In the genomic region with DNA sequence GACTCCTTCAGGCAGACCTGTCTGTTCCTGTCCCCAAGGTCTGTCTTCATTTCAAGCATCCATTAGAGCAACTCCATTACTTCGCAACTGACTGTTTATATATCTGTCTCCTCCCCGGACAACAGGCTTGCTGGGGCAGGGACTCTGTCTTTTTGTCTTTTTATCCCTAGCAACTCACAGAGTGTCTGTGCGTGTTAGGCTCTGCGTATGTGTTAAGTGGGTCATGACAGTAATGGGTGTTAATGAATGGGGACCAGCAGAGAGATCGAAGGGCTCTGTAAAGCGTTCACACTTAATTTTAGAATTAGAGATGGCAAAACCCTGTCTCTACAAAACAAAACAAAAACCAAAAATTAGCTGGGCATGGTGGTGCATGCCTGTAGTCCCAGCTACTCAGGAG, we compare ENCODE assay signal across 18 cellular contexts. TPM values are rescaled to one million over a fixed set of nuclear protein-coding genes. Genes with fewer than 3 reads are reported as not detected.
DNase-seq lines count a peak whose midpoint lies in the region; ATAC-seq and TF ChIP-seq lines count a peak whose summit lies in the region.
"Had no signal": no experiment of that assay in that cellular context is flagged by ENCODE, and none has a peak within 500 bp of the region (broad histone marks: within the 10 kb centered on the region; RNA-seq: fewer than 3 reads in every experiment).

No MANE protein-coding gene starts in this region.

- H3K4me1 Mint-ChIP-seq in activated CD4-positive, alpha-beta T cell treated with anti-CD3 and anti-CD28 coated beads for 36 hours, result peaks cover 51% of the 10 kb centered on the region

- DNase-seq in activated CD4-positive, alpha-beta T cell treated with anti-CD3 and anti-CD28 coated beads for 36 hours, result no peak
- no peak for DNase-seq in activated CD4-positive, alpha-beta T cell treated with anti-CD3 and anti-CD28 coated beads for 48 hours
- DNase-seq in PC-9, result no peak
- DNase-seq in effector memory CD4-positive, alpha-beta T cell, result no peak
- no peak for DNase-seq in osteoblast (ENCODE audit: insufficient read length, low spot score, missing footprints)
- no peak for DNase-seq in stimulated activated CD4-positive, alpha-beta T cell treated with anti-CD3 and anti-CD28 coated beads, Interleukin-4, amount 100 ng/mL, for 4 hours
- DNase-seq in activated CD4-positive, CD25-positive, alpha-beta regulatory T cell treated with anti-CD3 and anti-CD28 coated beads, Interleukin-2, amount 50 U/mL, for 72 hours, result no peak
- DNase-seq: left colon, NCI-H1105, NCI-H510A, small intestine had no signal

- H3K4me2 ChIP-seq in PC-9, result peak overlapping the region; percentile 73
- no peak overlapping the region for H3K4me2 ChIP-seq in osteoblast (ENCODE audit: insufficient read depth, low read length)

- H3K9me2 ChIP-seq in PC-9 (ENCODE audit: insufficient read depth), result no peaks in the 10 kb centered on the region

- CTCF ChIA-PET in activated CD4-positive, alpha-beta T cell treated with anti-CD3 and anti-CD28 coated beads for 36 hours (lab: Charles Lee), result interaction anchor here (0.6 kb wide), 1 partner anchor 23 kb away, joined by 3 read pairs; no protein-coding TSS in a partner anchor
- CTCF ChIA-PET in PC-9 (lab: Charles Lee), result no interaction called here

- H3K9me3 Mint-ChIP-seq in activated CD4-positive, alpha-beta T cell treated with anti-CD3 and anti-CD28 coated beads for 36 hours (ENCODE audit: low read depth), result peaks cover 20% of the 10 kb centered on the region

- H3K27ac ChIP-seq in PC-9 (peak overlapping the region; percentile 85), osteoblast (ENCODE audit: low read depth, low read length) (no peak overlapping the region)
- H3K27ac ChIP-seq in effector memory CD4-positive, alpha-beta T cell (ENCODE audit: insufficient read depth, low read length, poor library complexity, severe bottlenecking), result peak overlapping the region; percentile 7
- H3K27ac ChIP-seq: Peyer's patch, transverse colon had no signal

- H3K36me3 Mint-ChIP-seq in activated CD4-positive, alpha-beta T cell treated with anti-CD3 and anti-CD28 coated beads for 36 hours (ENCODE audit: low read depth), result peaks cover 66% of the 10 kb centered on the region

- H3F3A ChIP-seq in PC-9 (ENCODE audit: insufficient read depth, low read depth), result peaks cover 21% of the 10 kb centered on the region

- intact Hi-C loops in activated CD4-positive, alpha-beta T cell treated with anti-CD3 and anti-CD28 coated beads for 36 hours (cut with DNase I, micrococcal nuclease), result loop anchor here (2.0 to 5.0 kb wide), 3 partner anchors 35 to 45 kb away; no protein-coding TSS in a partner anchor
- intact Hi-C loops in PC-9 (cut with micrococcal nuclease; ENCODE audit: unreplicated experiment), result loop anchor here (5.0 kb wide), 1 partner anchor 70 kb away; no protein-coding TSS in a partner anchor

- peaks cover 26% of the 10 kb centered on the region for H3K36me3 ChIP-seq in PC-9 (ENCODE audit: low read depth)
- H3K36me3 ChIP-seq in effector memory CD4-positive, alpha-beta T cell (ENCODE audit: control insufficient read depth, insufficient read depth, low read length), result peaks cover 10% of the 10 kb centered on the region
- H3K36me3 ChIP-seq in osteoblast (ENCODE audit: insufficient read depth, low read length), result no peaks in the 10 kb centered on the region
- H3K36me3 ChIP-seq: Peyer's patch, transverse colon had no signal

- H4K20me1 ChIP-seq in PC-9 (ENCODE audit: insufficient read depth) (no peaks in the 10 kb centered on the region), osteoblast (ENCODE audit: insufficient read depth, low read length) (no peaks in the 10 kb centered on the region)

- no peak overlapping the region for H3K4me3 ChIP-seq in PC-9
- no peak overlapping the region for H3K4me3 ChIP-seq in effector memory CD4-positive, alpha-beta T cell (ENCODE audit: insufficient read depth, low read depth, low read length, poor library complexity, severe bottlenecking)
- no peak overlapping the region for H3K4me3 ChIP-seq in osteoblast (ENCODE audit: insufficient read depth, low read length)
- H3K4me3 ChIP-seq: Peyer's patch, transverse colon had no signal

- peak overlapping the region; percentile 84 for H3K27ac Mint-ChIP-seq in activated CD4-positive, alpha-beta T cell treated with anti-CD3 and anti-CD28 coated beads for 36 hours

- TF ChIP-seq CTCF in PC-9 (conservative IDR thresholded peaks at IDR 0.05) (no peak), osteoblast (IDR thresholded peaks at IDR 0.05; ENCODE audit: extremely low read depth, low read depth, low read length) (no peak)

- no peaks in the 10 kb centered on the region for H3K27me3 Mint-ChIP-seq in activated CD4-positive, alpha-beta T cell treated with anti-CD3 and anti-CD28 coated beads for 36 hours

- peak overlapping the region; percentile 47 for H3K4me3 Mint-ChIP-seq in activated CD4-positive, alpha-beta T cell treated with anti-CD3 and anti-CD28 coated beads for 36 hours
- H3K4me3 Mint-ChIP-seq: endodermal cell; neural crest cell; T-helper 2 cell treated with Interferon-gamma antibody and Interleukin-4, amounts not matched to agents 5 μg/mL and 100 μg/mL, for 36 hours had no signal

- POLR2A ChIA-PET in activated CD4-positive, alpha-beta T cell treated with anti-CD3 and anti-CD28 coated beads for 36 hours (lab: Charles Lee), result interaction anchor here (0.6 kb wide), 1 partner anchor 50 kb away, joined by 4 read pairs; no protein-coding TSS in a partner anchor
- POLR2A ChIA-PET in PC-9 (lab: Charles Lee; ENCODE audit: unreplicated experiment), result no interaction called here

- ATAC-seq in activated CD4-positive, alpha-beta T cell treated with anti-CD3 and anti-CD28 coated beads for 36 hours, result no peak
- ATAC-seq in GM21786 (IDR thresholded peaks at IDR 0.05; ENCODE audit: unreplicated experiment), result no peak
- ATAC-seq: HepG2, left colon had no signal

- H2AFZ ChIP-seq in PC-9 (no peak overlapping the region), osteoblast (ENCODE audit: low read length) (peak overlapping the region; percentile 65)

- 0 out of 2 replicates have a peak, but pooled peaks cover 7% of the 10 kb centered on the region for H3K9me3 ChIP-seq in PC-9 (ENCODE audit: insufficient read depth, low read depth)
- H3K9me3 ChIP-seq in effector memory CD4-positive, alpha-beta T cell (ENCODE audit: control insufficient read depth, low read length), result no peaks in the 10 kb centered on the region
- H3K9me3 ChIP-seq in osteoblast (ENCODE audit: low read depth, low read length), result no peaks in the 10 kb centered on the region

- no TSS peak for BruUV-seq in PC-9 (replicated peaks; lab: Mats Ljungman, UMichigan)

- H3K79me2 ChIP-seq in PC-9 (ENCODE audit: low read depth), result peaks cover 67% of the 10 kb centered on the region
- H3K79me2 ChIP-seq in osteoblast (ENCODE audit: insufficient read depth, low read length), result no peaks in the 10 kb centered on the region

- H3K4me1 ChIP-seq in PC-9 (replicated peaks; ENCODE audit: insufficient read depth) (peaks cover 25% of the 10 kb centered on the region), osteoblast (ENCODE audit: insufficient read depth, low read length) (peaks cover 6% of the 10 kb centered on the region)
- H3K4me1 ChIP-seq in effector memory CD4-positive, alpha-beta T cell (ENCODE audit: control insufficient read depth, insufficient read depth, low read length, poor library complexity, severe bottlenecking), result peaks cover 14% of the 10 kb centered on the region
- H3K4me1 ChIP-seq: Peyer's patch had no signal

- no peaks in the 10 kb centered on the region for H3K27me3 ChIP-seq in PC-9 (ENCODE audit: insufficient read depth, low read depth)
- no peaks in the 10 kb centered on the region for H3K27me3 ChIP-seq in effector memory CD4-positive, alpha-beta T cell (replicated peaks; ENCODE audit: control insufficient read depth, insufficient read depth, low read length, poor library complexity, severe bottlenecking)
- no peaks in the 10 kb centered on the region for H3K27me3 ChIP-seq in osteoblast (ENCODE audit: insufficient read depth, low read length)
- H3K27me3 ChIP-seq: Peyer's patch had no signal

RNA-seq across cellular contexts. Expression of gene CARD11, which starts 16.2 kb away (rescaled TPM):
- 100 to 1,000 TPM; 108 to 118 TPM for total RNA-seq in activated CD4-positive, alpha-beta T cell treated with anti-CD3 and anti-CD28 coated beads for 36 hours
- 62.6 and 63.3 TPM in 2 replicates for total RNA-seq in PC-9 (2021)
- total RNA-seq in osteoblast, result under 0.01 TPM in 1 of 2 replicates, not detected in the other
- total RNA-seq: HepG2 had no signal

Comparison
In these comparisons a context has a peak if more than half of its experiments do, and no peak if none do; other contexts are left out.
1. RNA of gene CARD11, which starts 16.2 kb away (total RNA-seq): 108 to 118 TPM in activated CD4-positive, alpha-beta T cell treated with anti-CD3 and anti-CD28 coated beads for 36 hours and 62.6 to 63.3 TPM in PC-9; under 0.01 TPM in osteoblast; every median in the first group is over 10 times any median in the second.